ENCODE assay signal across 9 cellular contexts in the genomic region with DNA sequence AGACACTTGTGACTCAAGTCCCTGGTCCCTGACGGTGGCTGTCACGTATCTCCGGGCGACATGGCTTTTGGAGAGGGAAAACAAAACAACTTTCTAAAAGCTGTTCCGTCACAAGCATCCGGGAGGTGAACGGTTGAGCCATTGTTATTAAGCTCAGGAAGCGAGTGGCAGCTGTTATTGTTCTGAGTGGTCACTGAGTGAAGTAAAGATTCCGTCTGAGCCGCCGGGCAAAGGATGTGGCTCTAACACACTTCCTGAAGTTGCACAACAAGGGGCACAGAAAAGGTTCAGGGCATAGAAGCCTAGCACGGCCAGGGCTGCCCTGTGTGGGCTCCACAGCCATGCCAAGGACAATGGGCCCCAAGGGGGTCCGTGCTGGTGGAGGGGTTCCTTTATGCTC. TPM values are rescaled to one million over a fixed set of nuclear protein-coding genes. Genes with fewer than 3 reads are reported as not detected.
A peak's percentile ranks its signal among the peaks of the same experiment; 100 is the strongest.
DNase-seq lines count a peak whose midpoint lies in the region; ATAC-seq and TF ChIP-seq lines count a peak whose summit lies in the region.
"Had no signal": no experiment of that assay in that cellular context is flagged by ENCODE, and none has a peak within 500 bp of the region (broad histone marks: within the 10 kb centered on the region; RNA-seq: fewer than 3 reads in every experiment).

No MANE protein-coding gene starts in this region.

- TF ChIP-seq POLR2A in esophagus muscularis mucosa (IDR thresholded peaks at IDR 0.05; ENCODE audit: low read depth) = no peak
- peak in 1 of 2 donors; percentile 43 for TF ChIP-seq POLR2A in gastrocnemius medialis (IDR thresholded peaks at IDR 0.05)

- intact Hi-C loops in esophagus muscularis mucosa (cut with DNase I) (no loop called here), gastrocnemius medialis (cut with DNase I; ENCODE audit: low total_unique reads) (no loop called here)

- H2AFZ ChIP-seq in osteoblast (ENCODE audit: low read length) = no peak overlapping the region

- H3K27ac ChIP-seq in esophagus muscularis mucosa (replicated peaks in 1 of 4) (peak overlapping the region; percentile 50 to 75 (median 71)), gastrocnemius medialis (peak overlapping the region; percentile 69 to 82 (median 77)), osteoblast (ENCODE audit: low read depth, low read length) (no peak overlapping the region)

- no peak for TF ChIP-seq CTCF in esophagus muscularis mucosa (IDR thresholded peaks at IDR 0.05)
- no peak for TF ChIP-seq CTCF in gastrocnemius medialis (IDR thresholded peaks at IDR 0.05 in 4 of 5, conservative IDR thresholded peaks at IDR 0.05 in 1 of 5)
- TF ChIP-seq CTCF in osteoblast (IDR thresholded peaks at IDR 0.05; ENCODE audit: extremely low read depth, low read depth, low read length) = no peak

- H3K4me1 ChIP-seq in esophagus muscularis mucosa (peaks cover 0 to 54% (median 34%) of the 10 kb centered on the region in 4 donors), gastrocnemius medialis (peaks cover 9 to 35% of the 10 kb centered on the region in 2 donors), osteoblast (ENCODE audit: insufficient read depth, low read length) (peaks cover 4% of the 10 kb centered on the region)

- TF ChIP-seq EP300 in esophagus muscularis mucosa (IDR thresholded peaks at IDR 0.05) = no peak

- peak; percentile 30 for ATAC-seq in GM21529 (IDR thresholded peaks at IDR 0.05; ENCODE audit: unreplicated experiment)
- peak; percentile 76 for ATAC-seq in gastrocnemius medialis
- ATAC-seq in GM18870 (IDR thresholded peaks at IDR 0.05; ENCODE audit: unreplicated experiment) = no peak

- in situ Hi-C loops in gastrocnemius medialis (cut with MboI; ENCODE audit: low sequenced_read_pairs in 4 of 4) = no loop called here

- 53% methylated on average over 13 of the region's 13 CpGs for WGBS in esophagus muscularis mucosa

- H3K4me2 ChIP-seq in osteoblast (ENCODE audit: insufficient read depth, low read length) = no peak overlapping the region

- H3K9me3 ChIP-seq in esophagus muscularis mucosa = no peaks in the 10 kb centered on the region
- no peaks in the 10 kb centered on the region for H3K9me3 ChIP-seq in gastrocnemius medialis
- no peaks in the 10 kb centered on the region for H3K9me3 ChIP-seq in osteoblast (ENCODE audit: low read depth, low read length)

- no peaks in the 10 kb centered on the region for H3K79me2 ChIP-seq in osteoblast (ENCODE audit: insufficient read depth, low read length)

- H3K27me3 ChIP-seq in esophagus muscularis mucosa = peaks cover 0 to 9% (median 0%) of the 10 kb centered on the region in 4 donors
- peaks cover 0 to 5% (median under 1%) of the 10 kb centered on the region in 3 donors for H3K27me3 ChIP-seq in gastrocnemius medialis
- H3K27me3 ChIP-seq in osteoblast (ENCODE audit: insufficient read depth, low read length) = no peaks in the 10 kb centered on the region

- H3K36me3 ChIP-seq in esophagus muscularis mucosa (no peaks in the 10 kb centered on the region), gastrocnemius medialis (no peaks in the 10 kb centered on the region), osteoblast (ENCODE audit: insufficient read depth, low read length) (no peaks in the 10 kb centered on the region)

- DNase-seq in SKM-1 treated with dmso at 0.1 percent for 144 hours (lab: John Stamatoyannopoulos, UW; ENCODE audit: unreplicated experiment) (peak; percentile 88), esophagus muscularis mucosa (ENCODE audit: extremely low spot score) (no peak), gastrocnemius medialis (peak; percentile 40 to 51), 8988T (no peak), inferior parietal cortex (ENCODE audit: extremely low spot score) (no peak), osteoblast (ENCODE audit: insufficient read length, low spot score, missing footprints) (no peak)

- H3K4me3 ChIP-seq in esophagus muscularis mucosa (no peak overlapping the region), gastrocnemius medialis (no peak overlapping the region), osteoblast (ENCODE audit: insufficient read depth, low read length) (no peak overlapping the region)

- no peaks in the 10 kb centered on the region for H4K20me1 ChIP-seq in osteoblast (ENCODE audit: insufficient read depth, low read length)

RNA-seq across cellular contexts. Expression of a gene that starts 24.3 kb away (rescaled TPM):
- total RNA-seq in esophagus muscularis mucosa (10 to 100 TPM in 3 of 4 donors, 1 to 10 TPM in 1; 8.0 to 12.5 (median 11.9) TPM), gastrocnemius medialis (10 to 100 TPM in 1 of 4 donors, 1 to 10 TPM in 3; 1.7 to 18.7 (median 4.9) TPM), osteoblast (under 0.01 TPM in 2 replicates)

RNA-seq across cellular contexts. Expression of a gene that starts 52.0 kb away (rescaled TPM):
- not detected for total RNA-seq in esophagus muscularis mucosa
- not detected for total RNA-seq in gastrocnemius medialis
- total RNA-seq in osteoblast = not detected in 2 replicates
- total RNA-seq: bronchial epithelial cell had no signal

Comparison
In these comparisons a context has a peak if more than half of its experiments do, and no peak if none do; other contexts are left out.
1. DNase-seq: peak in SKM-1 treated with dmso at 0.1 percent for 144 hours (single experiment) and gastrocnemius medialis (2 of 2); none in esophagus muscularis mucosa (single experiment), 8988T (single experiment), inferior parietal cortex (single experiment) and osteoblast (single experiment).